ENCODE assay signal across 27 cellular contexts in the genomic region with DNA sequence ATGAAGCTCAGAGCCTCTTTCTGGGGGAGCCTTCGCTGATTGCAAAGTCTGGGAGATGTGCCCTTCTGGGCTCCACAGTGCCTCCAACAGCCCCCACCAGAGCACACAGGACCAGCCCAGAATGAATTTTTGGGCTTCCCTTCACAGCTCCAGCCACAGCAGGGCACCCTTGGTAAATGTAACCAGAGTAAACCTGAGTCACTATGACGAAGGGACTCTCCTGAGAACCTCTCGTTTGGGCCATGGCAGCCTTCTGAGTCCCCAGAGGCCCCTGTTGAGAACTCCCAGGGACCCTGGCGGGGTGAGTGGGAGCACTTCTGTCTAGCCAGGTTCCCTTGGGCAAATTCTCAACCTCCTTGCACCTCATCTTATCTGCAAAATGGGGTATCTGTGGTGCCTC. TPM values are rescaled to one million over a fixed set of nuclear protein-coding genes. Genes with fewer than 3 reads are reported as not detected.
DNase-seq lines count a peak whose midpoint lies in the region; ATAC-seq, FAIRE-seq and TF ChIP-seq lines count a peak whose summit lies in the region.
"Had no signal": no experiment of that assay in that cellular context is flagged by ENCODE, and none has a peak within 500 bp of the region (broad histone marks: within the 10 kb centered on the region; RNA-seq: fewer than 3 reads in every experiment).

No MANE protein-coding gene starts in this region.

- dilution Hi-C loops in mammary epithelial cell (cut with HindIII; ENCODE audit: low sequenced_read_pairs): loop anchor here (25.0 kb wide), 1 partner anchor 1217 kb away; no protein-coding TSS in a partner anchor

- H3K27ac ChIP-seq in mammary epithelial cell (ENCODE audit: insufficient read depth, low read depth, low read length): no peak overlapping the region
- H3K27ac ChIP-seq in GM12878 (ENCODE audit: control insufficient read depth, insufficient read depth): no peak overlapping the region
- H3K27ac ChIP-seq: 22Rv1, A549 had no signal

- peaks cover 14% of the 10 kb centered on the region for H3K4me1 Mint-ChIP-seq in MCF 10A (ENCODE audit: insufficient read depth, unreplicated experiment)
- H3K4me1 Mint-ChIP-seq: CD4-positive, CD25-positive, alpha-beta regulatory T cell; CD8-positive, alpha-beta memory T cell had no signal

- intact Hi-C loops in MCF 10A (cut with micrococcal nuclease) (loop anchor here (10.0 kb wide), 1 partner anchor 349 kb away; no protein-coding TSS in a partner anchor), mammary epithelial cell (cut with micrococcal nuclease) (no loop called here), GM12878 (cut with micrococcal nuclease; ENCODE audit: unreplicated experiment) (loop anchor here (10.0 kb wide), 1 partner anchor 179 kb away; no protein-coding TSS in a partner anchor)

- H3K4me3 ChIP-seq in mammary epithelial cell (replicated peaks in 1 of 3; ENCODE audit: insufficient read depth in 1 of 3, low read depth in 2 of 3, low read length in 3 of 3): no peak overlapping the region
- no peak overlapping the region for H3K4me3 ChIP-seq in MG63
- H3K4me3 ChIP-seq in GM12878: no peak overlapping the region
- H3K4me3 ChIP-seq: A549, K562 had no signal

- TF ChIP-seq CTCF in MCF 10A (IDR thresholded peaks at IDR 0.05; ENCODE audit: unreplicated experiment) (no peak), mammary epithelial cell (conservative IDR thresholded peaks at IDR 0.05 in 1 of 2, IDR thresholded peaks at IDR 0.05 in 1 of 2; ENCODE audit: extremely low read depth in 1 of 2, insufficient read depth in 1 of 2, low read depth in 1 of 2, low read length in 2 of 2) (no peak), GM12878 (IDR thresholded peaks at IDR 0.05 in 2 of 3, conservative IDR thresholded peaks at IDR 0.05 in 1 of 3; ENCODE audit: control insufficient read depth in 2 of 3, extremely low read depth in 1 of 3, insufficient read depth in 1 of 3, low read depth in 3 of 3, low read length in 3 of 3) (no peak)

- POLR2A ChIA-PET in MCF 10A (lab: Yijun Ruan, JAX) (no interaction called here), GM12878 (lab: Charles Lee) (no interaction called here)

- H3K27me3 Mint-ChIP-seq in MCF 10A (ENCODE audit: insufficient read depth, unreplicated experiment): no peaks in the 10 kb centered on the region

- no peaks in the 10 kb centered on the region for H3K36me3 Mint-ChIP-seq in MCF 10A (ENCODE audit: insufficient read depth, unreplicated experiment)
- H3K36me3 Mint-ChIP-seq: CD4-positive, CD25-positive, alpha-beta regulatory T cell; CD8-positive, alpha-beta memory T cell had no signal

- no TSS peak for BruUV-seq in MCF 10A (replicated peaks; lab: Mats Ljungman, UMichigan)
- BruUV-seq in mammary epithelial cell (replicated peaks; lab: Mats Ljungman, UMichigan): no TSS peak
- BruUV-seq in GM12878 (replicated peaks; lab: Mats Ljungman, UMichigan): no TSS peak

- DNase-seq in MCF 10A (ENCODE audit: unreplicated experiment) (peak; percentile 12), mammary epithelial cell (no peak), MG63 (peak; percentile 37), GM12878 (ENCODE audit: low read depth, low spot score) (no peak), NCI-H82 (lab: John Stamatoyannopoulos, UW) (no peak)
- DNase-seq: AML-193; CD4-positive, CD25-positive, alpha-beta regulatory T cell; CD8-positive, alpha-beta memory T cell; COR-L47; DMS 273 treated with DMSO at 0.1 percent for 48 hours; DMS53; DND-41; EL; H9; IMR-90 had no signal

- H3K27ac Mint-ChIP-seq in MCF 10A (ENCODE audit: low read depth, unreplicated experiment): no peak overlapping the region
- H3K27ac Mint-ChIP-seq: CD4-positive, CD25-positive, alpha-beta regulatory T cell; CD8-positive, alpha-beta memory T cell had no signal

- H3K9me3 ChIP-seq in mammary epithelial cell (replicated peaks; ENCODE audit: insufficient read depth, low read length) (no peaks in the 10 kb centered on the region), MG63 (no peaks in the 10 kb centered on the region), GM12878 (replicated peaks; ENCODE audit: control insufficient read depth, insufficient read depth, low read length) (no peaks in the 10 kb centered on the region)
- H3K9me3 ChIP-seq: A549 had no signal

- RAD21 ChIA-PET in GM12878 (lab: Charles Lee; ENCODE audit: unreplicated experiment): no interaction called here

- WGBS in mammary epithelial cell (ENCODE audit: low coverage, missing lambda C conversion rate): 40% methylated on average over 2 of the region's 4 CpGs
- WGBS in GM12878 (ENCODE audit: insufficient coverage, insufficient replicate concordance, low lambda C conversion rate, missing lambda C conversion rate): 28% methylated on average over 4 of the region's 4 CpGs

- H4K20me1 ChIP-seq in mammary epithelial cell (ENCODE audit: insufficient read depth, low read length) (no peaks in the 10 kb centered on the region), GM12878 (ENCODE audit: control insufficient read depth, insufficient read depth) (no peaks in the 10 kb centered on the region)

- no peak for TF ChIP-seq EP300 in GM12878 (IDR thresholded peaks at IDR 0.05; ENCODE audit: borderline replicate concordance in 1 of 2, control insufficient read depth in 1 of 2, low read depth in 2 of 2, low read length in 2 of 2)

- TF ChIP-seq POLR2A in GM12878 (IDR thresholded peaks at IDR 0.05; ENCODE audit: low read depth, low read length): no peak

- H3K4me1 ChIP-seq in mammary epithelial cell (ENCODE audit: insufficient read depth, low read length): peaks cover 5% of the 10 kb centered on the region
- no peaks in the 10 kb centered on the region for H3K4me1 ChIP-seq in GM12878 (ENCODE audit: control insufficient read depth, insufficient read depth, low read length)
- H3K4me1 ChIP-seq: A549 had no signal

- no peak for FAIRE-seq in GM12878 (lab: Jason Lieb, UNC)
- FAIRE-seq: A549, GM12891, GM19239, H1, HTR-8/SVneo, K562 had no signal

- no peaks in the 10 kb centered on the region for H3K9me3 Mint-ChIP-seq in MCF 10A (ENCODE audit: unreplicated experiment)
- H3K9me3 Mint-ChIP-seq: CD4-positive, CD25-positive, alpha-beta regulatory T cell; CD8-positive, alpha-beta memory T cell had no signal

- H3K4me2 ChIP-seq in mammary epithelial cell (ENCODE audit: insufficient read depth, low read depth, low read length) (no peak overlapping the region), GM12878 (ENCODE audit: control insufficient read depth, insufficient read depth) (no peak overlapping the region)
- H3K4me2 ChIP-seq: A549 had no signal

- H3K27me3 ChIP-seq in mammary epithelial cell (ENCODE audit: insufficient read depth, low read length): no peaks in the 10 kb centered on the region
- no peaks in the 10 kb centered on the region for H3K27me3 ChIP-seq in MG63
- H3K27me3 ChIP-seq in GM12878 (replicated peaks in 1 of 2; ENCODE audit: control insufficient read depth in 2 of 2, insufficient read depth in 2 of 2, low read length in 1 of 2): no peaks in the 10 kb centered on the region

- no peak for TF ChIP-seq RAD21 in GM12878 (IDR thresholded peaks at IDR 0.05; ENCODE audit: insufficient read depth, low read depth, low read length)

- CTCF ChIA-PET in MCF 10A (lab: Yijun Ruan, JAX): interaction anchor here (1.5 to 7.4 kb wide), 3 partner anchors 13 to 409 kb away, joined by 6 to 64 read pairs (median 7); no protein-coding TSS in a partner anchor
- CTCF ChIA-PET in mammary epithelial cell (lab: Charles Lee; ENCODE audit: low non-redundant PET): no interaction called here
- CTCF ChIA-PET in GM12878 (lab: Yijun Ruan, JAX): interaction anchor here (1.0 kb wide), 1 partner anchor 16 kb away, joined by 4 read pairs; no protein-coding TSS in a partner anchor

- H3K36me3 ChIP-seq in mammary epithelial cell (ENCODE audit: insufficient read depth, low read length) (no peaks in the 10 kb centered on the region), MG63 (no peaks in the 10 kb centered on the region), GM12878 (ENCODE audit: control insufficient read depth in 2 of 2, insufficient read depth in 2 of 2, low read length in 1 of 2) (no peaks in the 10 kb centered on the region)

- H3K9ac ChIP-seq in mammary epithelial cell (ENCODE audit: insufficient read depth, low read length): no peak overlapping the region
- no peak overlapping the region for H3K9ac ChIP-seq in GM12878 (ENCODE audit: control insufficient read depth, insufficient read depth, low read length)

- no peak overlapping the region for H3K4me3 Mint-ChIP-seq in MCF 10A (ENCODE audit: unreplicated experiment)
- H3K4me3 Mint-ChIP-seq: CD4-positive, CD25-positive, alpha-beta regulatory T cell; CD8-positive, alpha-beta memory T cell; H9 had no signal

- no peak overlapping the region for H2AFZ ChIP-seq in mammary epithelial cell (ENCODE audit: low read depth, low read length)
- no peak overlapping the region for H2AFZ ChIP-seq in GM12878 (ENCODE audit: control insufficient read depth, low read depth, low read length)

- ATAC-seq in GM12878 (peak; percentile 36; the same call in 2 of the 3 replicates), HG02970 (IDR thresholded peaks at IDR 0.05; ENCODE audit: low FRiP score, unreplicated experiment) (no peak), GM19467 (IDR thresholded peaks at IDR 0.05; ENCODE audit: unreplicated experiment) (no peak), HG02571 (IDR thresholded peaks at IDR 0.05; ENCODE audit: unreplicated experiment) (no peak)
- ATAC-seq: K562 had no signal

- H3K79me2 ChIP-seq in mammary epithelial cell (ENCODE audit: insufficient read depth, low read length) (no peaks in the 10 kb centered on the region), GM12878 (ENCODE audit: control insufficient read depth, insufficient read depth, low read length) (no peaks in the 10 kb centered on the region)

- SMC1A ChIA-PET in GM12878 (lab: Charles Lee; ENCODE audit: uncharacterized antibody, unreplicated experiment): interaction anchor here (1.0 to 1.5 kb wide), 2 partner anchors 15 to 121 kb away, joined by 3 read pairs; no protein-coding TSS in a partner anchor

- in situ Hi-C loops in mammary epithelial cell (cut with MboI; ENCODE audit: low sequenced_read_pairs in 2 of 2): no loop called here
- in situ Hi-C loops in GM12878 (cut with MboI): no loop called here

RNA-seq across cellular contexts. Expression of gene FAM3D, which starts 20.8 kb away (rescaled TPM):
- total RNA-seq in MCF 10A (2022) (not detected in 2 replicates), mammary epithelial cell (not detected), GM12878 (2014; rRNA removed) (not detected in 2 replicates), GM12878 (2014; rRNA removed; fragmentation: Illumina TruSeq; extraction: Trizol) (not detected in 2 replicates), GM12878 (2021) (not detected in 2 replicates)
- polyA plus RNA-seq in mammary epithelial cell (not detected), GM12878 (2011; rRNA removed) (0.07 and 0.10 TPM in 2 replicates), GM12878 (2014; fragmentation: Illumina TruSeq; extraction: Trizol) (0.04 TPM in 1 of 2 replicates, not detected in the other), GM12878 (2014; fragmentation: Nextera tagmentation; extraction: Ambion mirVana) (not detected), GM12878 (2014; rRNA removed) (not detected in 2 replicates), GM12878 (2016; fragmentation: Nextera tagmentation; extraction: Ambion mirVana) (not detected)
- polyA minus RNA-seq in mammary epithelial cell: not detected
- total RNA-seq in MG63 (2014; rRNA removed; shearing (Covaris generic); ENCODE audit: low replicate concordance): not detected in 2 replicates
- total RNA-seq in GM12878 (2013; cell fraction: nucleolus; rRNA removed): not detected in 2 replicates
- polyA plus RNA-seq in GM12878 (2011; ENCODE audit: low read depth): not detected
- polyA plus RNA-seq in GM12878 (2011; cell fraction: cytosol; rRNA removed): 0.12 TPM in 1 of 2 replicates, not detected in the other
- polyA plus RNA-seq in GM12878 (2011; cell fraction: nucleus; rRNA removed): not detected in 2 replicates
- not detected in 2 replicates for polyA plus RNA-seq in GM12878 (2012)
- polyA minus RNA-seq in GM12878 (2011; rRNA and poly(A)+ RNA removed): not detected in 2 replicates
- polyA minus RNA-seq in GM12878 (2011; cell fraction: cytosol; rRNA and poly(A)+ RNA removed): not detected in 2 replicates
- not detected in 2 replicates for polyA minus RNA-seq in GM12878 (2011; cell fraction: nucleus; rRNA and poly(A)+ RNA removed)
- total RNA-seq: CD4-positive, CD25-positive, alpha-beta regulatory T cell; CD8-positive, alpha-beta memory T cell; G401; H1; H9; IMR-90; K562 had no signal
- polyA plus RNA-seq: A549; BJ; CD4-positive, CD25-positive, alpha-beta regulatory T cell; CD8-positive, alpha-beta memory T cell; H1; IMR-90; K562 had no signal

Comparison
In these comparisons a context has a peak if more than half of its experiments do, and no peak if none do; other contexts are left out.
1. DNase-seq: peak in MCF 10A (single experiment) and MG63 (single experiment); none in mammary epithelial cell (single experiment), GM12878 (single experiment) and NCI-H82 (single experiment).